26 cellular contexts compared by ENCODE assay signal in the genomic region with DNA sequence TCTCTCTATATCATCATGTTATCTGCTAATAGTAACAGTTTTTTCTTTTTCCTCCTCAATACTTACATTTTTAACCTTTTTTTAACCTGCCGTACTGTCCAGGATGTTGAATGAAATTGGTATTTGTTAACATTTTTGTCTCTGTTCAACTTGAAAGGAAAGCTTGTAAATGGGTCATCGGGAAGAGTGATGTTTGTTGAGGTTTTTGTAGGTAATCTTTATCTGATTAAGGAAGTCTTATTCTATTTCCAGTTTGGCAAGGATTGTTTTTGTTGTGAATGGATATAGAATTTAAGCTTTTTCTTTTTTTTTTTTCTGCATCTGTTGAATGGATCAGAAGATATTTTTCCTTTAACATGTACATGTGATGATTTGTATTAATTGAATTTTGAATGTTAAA. TPM values are rescaled to one million over a fixed set of nuclear protein-coding genes. Genes with fewer than 3 reads are reported as not detected.
DNase-seq lines count a peak whose midpoint lies in the region; ATAC-seq, FAIRE-seq and TF ChIP-seq lines count a peak whose summit lies in the region.
"Had no signal": no experiment of that assay in that cellular context is flagged by ENCODE, and none has a peak within 500 bp of the region (broad histone marks: within the 10 kb centered on the region; RNA-seq: fewer than 3 reads in every experiment).

No MANE protein-coding gene starts in this region.

- H3K4me3 ChIP-seq in A549 (no peak overlapping the region), LNCaP clone FGC (ENCODE audit: low read depth, low read length) (no peak overlapping the region)
- H3K4me3 ChIP-seq: BLaER1 treated with 17β-estradiol and CSF1 and Interleukin-3, amounts not matched to agents 10 nM and 100 nM; GM12878; GM23338 had no signal

- peak overlapping the region; percentile 81 to 100 for H3K27ac ChIP-seq in A549
- H3K27ac ChIP-seq in VCaP: peak overlapping the region; percentile 79
- H3K27ac ChIP-seq: 22Rv1; BLaER1 treated with 17β-estradiol and CSF1 and Interleukin-3, amounts not matched to agents 10 nM and 100 nM had no signal

- 30% methylated on average over 2 of the region's 2 CpGs for WGBS in A549 (ENCODE audit: missing lambda C conversion rate)

- no peaks in the 10 kb centered on the region for H3K27me3 Mint-ChIP-seq in type B pancreatic cell

- H3K27ac Mint-ChIP-seq in type B pancreatic cell: peak overlapping the region; percentile 40
- H3K27ac Mint-ChIP-seq: CD14-positive monocyte; CD4-positive, alpha-beta T cell; CD8-positive, alpha-beta memory T cell; GM23338; H9 had no signal

- no peak overlapping the region for H3K4me2 ChIP-seq in A549
- H3K4me2 ChIP-seq: BLaER1 treated with 17β-estradiol and CSF1 and Interleukin-3, amounts not matched to agents 10 nM and 100 nM; GM23338 had no signal

- peak overlapping the region; percentile 35 for H3K4me3 Mint-ChIP-seq in type B pancreatic cell
- H3K4me3 Mint-ChIP-seq: CD14-positive monocyte; CD4-positive, alpha-beta T cell; CD8-positive, alpha-beta memory T cell; GM23338; H9 had no signal

- peaks cover 69% of the 10 kb centered on the region for H3K4me1 ChIP-seq in A549
- H3K4me1 ChIP-seq: BE2C had no signal

- POLR2A ChIA-PET in A549 (lab: Yijun Ruan, JAX): interaction anchor here (1.2 kb wide), 1 partner anchor 8 kb away, joined by 4 read pairs; the partner anchor contains the start of gene NNMT

- ATAC-seq in A549: no peak
- ATAC-seq: GM12878, GM23338, HCT116 had no signal

- H3K4me1 Mint-ChIP-seq in type B pancreatic cell (ENCODE audit: unreplicated experiment): peaks cover 10% of the 10 kb centered on the region

- no peak for DNase-seq in A549 (ENCODE audit: low read depth in 1 of 2, low spot score in 1 of 2)
- peak; percentile 61 for DNase-seq in LNCaP clone FGC (ENCODE audit: low read depth)
- no peak for DNase-seq in type B pancreatic cell (ENCODE audit: extremely low spot score, unreplicated experiment)
- DNase-seq in NCI-H82 (lab: John Stamatoyannopoulos, UW): no peak
- no peak for DNase-seq in stimulated activated CD4-positive, alpha-beta T cell treated with anti-CD3 and anti-CD28 coated beads, Interleukin-2, amount 100 ng/mL, for 48 hours
- DNase-seq in NCI-H1417 (lab: John Stamatoyannopoulos, UW): no peak
- DNase-seq: ACHN; AML-193; BE2C; CD4-positive, alpha-beta T cell; CD8-positive, alpha-beta memory T cell; DMS 273 treated with DMSO at 0.1 percent for 48 hours; DMS79; EL; GDM1; H9 had no signal

- peaks cover 4% of the 10 kb centered on the region for H3K36me3 Mint-ChIP-seq in type B pancreatic cell
- H3K36me3 Mint-ChIP-seq: CD14-positive monocyte; CD8-positive, alpha-beta memory T cell had no signal

- no peak for TF ChIP-seq RAD21 in A549 (conservative IDR thresholded peaks at IDR 0.05 in 1 of 2, IDR thresholded peaks at IDR 0.05 in 1 of 2)

- CTCF ChIA-PET in A549 (lab: Yijun Ruan, JAX): interaction anchor here (1.4 kb wide), 1 partner anchor 25 kb away, joined by 4 read pairs; no protein-coding TSS in a partner anchor

- no peak for TF ChIP-seq CTCF in A549 (IDR thresholded peaks at IDR 0.05)
- no peak for TF ChIP-seq CTCF in LNCaP clone FGC (IDR thresholded peaks at IDR 0.05; ENCODE audit: control insufficient read depth, extremely low read depth, insufficient read depth)
- no peak for TF ChIP-seq CTCF in VCaP (conservative IDR thresholded peaks at IDR 0.05)
- TF ChIP-seq CTCF in type B pancreatic cell (conservative IDR thresholded peaks at IDR 0.05): no peak

- no peak for TF ChIP-seq POLR2A in A549 (IDR thresholded peaks at IDR 0.05; ENCODE audit: low read length)

- FAIRE-seq in A549 (lab: Jason Lieb, UNC): no peak
- FAIRE-seq: A204.1, D721Med, GM12878, GM19239 had no signal

- H3K9me3 ChIP-seq in A549: peaks cover 3% of the 10 kb centered on the region; the same call in 1 of the 3 replicates
- H3K9me3 ChIP-seq: BE2C; BLaER1 treated with 17β-estradiol and CSF1 and Interleukin-3, amounts not matched to agents 10 nM and 100 nM had no signal

- peaks cover 6% of the 10 kb centered on the region for H3K9me3 Mint-ChIP-seq in type B pancreatic cell
- H3K9me3 Mint-ChIP-seq: CD14-positive monocyte; CD4-positive, alpha-beta T cell; CD8-positive, alpha-beta memory T cell; GM23338; H9 had no signal

- no peak for TF ChIP-seq EP300 in A549 (IDR thresholded peaks at IDR 0.05)

TF ChIP-seq in A549, 52 proteins besides CTCF, POLR2A, EP300 and RAD21:
- TF ChIP-seq JUNB (IDR thresholded peaks at IDR 0.05) (no peak), GATA3 (IDR thresholded peaks at IDR 0.05; ENCODE audit: borderline replicate concordance) (peak; percentile 20; the same call in 1 of the 2 replicates)

RNA-seq across cellular contexts. Expression of gene NNMT, which starts 8.1 kb away (rescaled TPM):
- polyA plus RNA-seq in A549 (2011; rRNA removed) (285 and 296 TPM in 2 replicates), A549 (2017; fragmentation: RNase III; extraction: RNeasy Plus Mini Kit Qiagen cat#74134 plus additional on column Dnase treatment) (295 to 421 TPM (median 390 TPM) in 3 replicates)
- 196 and 199 TPM in 2 replicates for polyA plus RNA-seq in A549 (2012; cell fraction: cytosol; rRNA removed)
- 179 and 198 TPM in 2 replicates for polyA plus RNA-seq in A549 (2012; cell fraction: nucleus; rRNA removed)
- 123 and 152 TPM in 2 replicates for polyA minus RNA-seq in A549 (2011; rRNA and poly(A)+ RNA removed)
- total RNA-seq in type B pancreatic cell (ENCODE audit: low replicate concordance): 0.64 and 2.8 TPM in 2 replicates
- total RNA-seq: CD4-positive, alpha-beta T cell; CD8-positive, alpha-beta memory T cell; GM12878; GM23338; H9 had no signal
- polyA plus RNA-seq: CD14-positive monocyte; CD8-positive, alpha-beta memory T cell had no signal
